Comparison of ENCODE assay signal across 10 cellular contexts in genomic region chr2:133641497-133641896, GRCh38.
DNase-seq lines count a peak whose midpoint lies in the region; ATAC-seq and TF ChIP-seq lines count a peak whose summit lies in the region.
"Had no signal": no experiment of that assay in that cellular context is flagged by ENCODE, and none has a peak within 500 bp of the region (broad histone marks: within the 10 kb centered on the region; RNA-seq: fewer than 3 reads in every experiment).

No MANE protein-coding gene starts in this region.

- no peaks in the 10 kb centered on the region for H3K4me1 ChIP-seq in lower lobe of right lung
- H3K4me1 ChIP-seq: adrenal gland had no signal

- intact Hi-C loops in lower lobe of right lung (cut with DNase I) = no loop called here

- no peaks in the 10 kb centered on the region for H3K36me3 ChIP-seq in lower lobe of right lung
- H3K36me3 ChIP-seq: adrenal gland had no signal

- no peak overlapping the region for H3K4me3 ChIP-seq in LNCaP clone FGC (ENCODE audit: low read depth, low read length)
- peak overlapping the region; percentile 13 for H3K4me3 ChIP-seq in epithelial cell of esophagus (ENCODE audit: low read length)
- no peak overlapping the region for H3K4me3 ChIP-seq in lower lobe of right lung
- H3K4me3 ChIP-seq: adrenal gland had no signal

- DNase-seq in Ammon's horn (ENCODE audit: low spot score) = peak; percentile 82
- DNase-seq in LNCaP clone FGC (ENCODE audit: low read depth) = peak; percentile 93
- peak; percentile 99 for DNase-seq in epithelial cell of esophagus (ENCODE audit: low read depth)
- no peak for DNase-seq in lower lobe of right lung
- DNase-seq in glutamatergic neuron = no peak
- DNase-seq in activated CD4-positive, alpha-beta T cell treated with anti-CD3 and anti-CD28 coated beads for 48 hours = no peak
- DNase-seq: T1000 had no signal

- peak; percentile 50 for TF ChIP-seq CTCF in LNCaP clone FGC (IDR thresholded peaks at IDR 0.05; ENCODE audit: control insufficient read depth, extremely low read depth, insufficient read depth)
- TF ChIP-seq CTCF in epithelial cell of esophagus (IDR thresholded peaks at IDR 0.05; ENCODE audit: insufficient read depth, low read depth, low read length, missing control alignments) = peak; percentile 91
- no peak for TF ChIP-seq CTCF in lower lobe of right lung (IDR thresholded peaks at IDR 0.05)
- TF ChIP-seq CTCF in glutamatergic neuron (IDR thresholded peaks at IDR 0.05; ENCODE audit: partially characterized antibody, unreplicated experiment) = no peak

- no peaks in the 10 kb centered on the region for H3K9me3 Mint-ChIP-seq in glutamatergic neuron (ENCODE audit: unreplicated experiment)

- H3K27ac ChIP-seq in lower lobe of right lung = no peak overlapping the region
- H3K27ac ChIP-seq: adrenal gland had no signal

- no peaks in the 10 kb centered on the region for H3K27me3 Mint-ChIP-seq in glutamatergic neuron (ENCODE audit: unreplicated experiment)

- H3K4me1 Mint-ChIP-seq in glutamatergic neuron (ENCODE audit: low read depth, unreplicated experiment) = no peaks in the 10 kb centered on the region

- no peak overlapping the region for H3K4me3 Mint-ChIP-seq in glutamatergic neuron (ENCODE audit: unreplicated experiment)

- no peaks in the 10 kb centered on the region for H3K36me3 Mint-ChIP-seq in glutamatergic neuron (ENCODE audit: unreplicated experiment)

- H3K27me3 ChIP-seq in lower lobe of right lung (ENCODE audit: low read depth) = no peaks in the 10 kb centered on the region
- H3K27me3 ChIP-seq: adrenal gland had no signal

- ATAC-seq in lower lobe of right lung = peak; percentile 86 to 87
- ATAC-seq in GM21737 (IDR thresholded peaks at IDR 0.05; ENCODE audit: unreplicated experiment) = no peak
- ATAC-seq in HG03095 (IDR thresholded peaks at IDR 0.05; ENCODE audit: unreplicated experiment) = no peak

- no peak overlapping the region for H3K27ac Mint-ChIP-seq in glutamatergic neuron (ENCODE audit: unreplicated experiment)

- H3K9me3 ChIP-seq in lower lobe of right lung = no peaks in the 10 kb centered on the region
- H3K9me3 ChIP-seq: adrenal gland had no signal

Comparison
In these comparisons a context has a peak if more than half of its experiments do, and no peak if none do; other contexts are left out.
1. DNase-seq: peak in Ammon's horn (single experiment), LNCaP clone FGC (single experiment) and epithelial cell of esophagus (single experiment); none in lower lobe of right lung (single experiment), glutamatergic neuron (single experiment) and activated CD4-positive, alpha-beta T cell treated with anti-CD3 and anti-CD28 coated beads for 48 hours (single experiment).
2. CTCF ChIP-seq: peak in LNCaP clone FGC (single experiment) and epithelial cell of esophagus (single experiment); none in lower lobe of right lung (single experiment) and glutamatergic neuron (single experiment).
3. ATAC-seq: peak in lower lobe of right lung (2 of 2); none in GM21737 (single experiment) and HG03095 (single experiment).